Comparison of ENCODE assay signal across 8 cellular contexts in genomic region chr5:181260720-181261319, GRCh38. TPM values are rescaled to one million over a fixed set of nuclear protein-coding genes. Genes with fewer than 3 reads are reported as not detected.
DNase-seq lines count a peak whose midpoint lies in the region; ATAC-seq and TF ChIP-seq lines count a peak whose summit lies in the region.

Gene TRIM52 (minus strand): TSS chr5:181261143. CDS start chr5:181260813, 330 bp downstream.

- H2BK120ac ChIP-seq in neuronal stem cell (ENCODE audit: low read depth, low read length): no peak within 1 kb of the TSS

- H3K36me3 ChIP-seq in neuronal stem cell (replicated peaks in 1 of 2; ENCODE audit: control insufficient read depth in 2 of 2, insufficient read depth in 2 of 2, low read length in 2 of 2): peaks cover 11 to 44% of the 10 kb centered on the region in 2 donors
- H3K36me3 ChIP-seq in suprapubic skin: no peaks in the 10 kb centered on the region

- no peaks in the 10 kb centered on the region for H3K9me3 Mint-ChIP-seq in Calu3 (ENCODE audit: low read depth, unreplicated experiment)
- no peaks in the 10 kb centered on the region for H3K9me3 Mint-ChIP-seq in activated T-cell treated with anti-CD3 and anti-CD28 coated beads, Interleukin-2, amount 50 U/mL, for 4 hours

- peaks cover 6% of the 10 kb centered on the region for H3K79me1 ChIP-seq in neuronal stem cell (ENCODE audit: low read depth, low read length)

- ATAC-seq in GM21786 (IDR thresholded peaks at IDR 0.05; ENCODE audit: unreplicated experiment): peak; percentile 78
- ATAC-seq in activated T-cell treated with anti-CD3 and anti-CD28 coated beads, Interleukin-2, amount 50 U/mL, for 4 hours: peak; percentile 87 to 88

- H3K23ac ChIP-seq in neuronal stem cell (ENCODE audit: low read depth, low read length, poor library complexity): peak within 1 kb of the TSS; percentile 90

- peak within 1 kb of the TSS; percentile 91 for H2BK5ac ChIP-seq in neuronal stem cell (ENCODE audit: low read length)

- peak within 1 kb of the TSS; percentile 48 for H3K4ac ChIP-seq in neuronal stem cell (ENCODE audit: low read length)

- no peaks in the 10 kb centered on the region for H3K9me3 ChIP-seq in neuronal stem cell (replicated peaks in 1 of 2; ENCODE audit: control insufficient read depth in 2 of 2, insufficient read depth in 1 of 2, low read depth in 1 of 2, low read length in 2 of 2)
- H3K9me3 ChIP-seq in suprapubic skin: no peaks in the 10 kb centered on the region

- peaks cover 48% of the 10 kb centered on the region for H3K36me3 Mint-ChIP-seq in Calu3 (ENCODE audit: insufficient read depth, unreplicated experiment)
- H3K36me3 Mint-ChIP-seq in activated T-cell treated with anti-CD3 and anti-CD28 coated beads, Interleukin-2, amount 50 U/mL, for 4 hours (ENCODE audit: insufficient read depth): peaks cover 23% of the 10 kb centered on the region

- TF ChIP-seq EP300 in suprapubic skin (IDR thresholded peaks at IDR 0.05): no peak

- H3K4me1 ChIP-seq in neuronal stem cell (ENCODE audit: control insufficient read depth in 2 of 2, insufficient read depth in 1 of 2, low read depth in 1 of 2, low read length in 2 of 2) (peaks cover 20 to 23% of the 10 kb centered on the region in 2 donors), suprapubic skin (peaks cover 53% of the 10 kb centered on the region)

- peak within 1 kb of the TSS; percentile 82 for H3K4me3 ChIP-seq in neuronal stem cell (ENCODE audit: low read length in 2 of 2)
- peak within 1 kb of the TSS; percentile 97 for H3K4me3 ChIP-seq in suprapubic skin

- H3K4me3 Mint-ChIP-seq in Calu3 (ENCODE audit: low read depth, unreplicated experiment): peak within 1 kb of the TSS; percentile 89
- peak within 1 kb of the TSS; percentile 99 for H3K4me3 Mint-ChIP-seq in activated T-cell treated with anti-CD3 and anti-CD28 coated beads, Interleukin-2, amount 50 U/mL, for 4 hours

- H3K4me2 ChIP-seq in neuronal stem cell (ENCODE audit: insufficient read depth, low read length, poor library complexity, severe bottlenecking): peak within 1 kb of the TSS; percentile 78

- TF ChIP-seq CTCF in Calu3 (IDR thresholded peaks at IDR 0.05; ENCODE audit: unreplicated experiment) (no peak), suprapubic skin (IDR thresholded peaks at IDR 0.05) (no peak)

- H4K8ac ChIP-seq in neuronal stem cell (ENCODE audit: low read depth, low read length): peak within 1 kb of the TSS; percentile 8

- intact Hi-C loops in Calu3 (cut with micrococcal nuclease; ENCODE audit: unreplicated experiment): loop anchor here (5.0 kb wide), 1 partner anchor 79 kb away; no protein-coding TSS in a partner anchor

- H3K18ac ChIP-seq in neuronal stem cell (ENCODE audit: low read length): peak within 1 kb of the TSS; percentile 98

- peak within 1 kb of the TSS; percentile 49 for H3K14ac ChIP-seq in neuronal stem cell (ENCODE audit: low read length)

- H4K91ac ChIP-seq in neuronal stem cell (ENCODE audit: low read depth, low read length, poor library complexity): no peak within 1 kb of the TSS

- peak; percentile 91 for DNase-seq in Calu3
- peak; percentile 93 for DNase-seq in LHCN-M2 (ENCODE audit: low read depth)
- peak; percentile 86 for DNase-seq in activated T-cell treated with anti-CD3 and anti-CD28 coated beads, Interleukin-2, amount 50 U/mL, for 4 hours
- DNase-seq in fibroblast of the conjunctiva (ENCODE audit: low read depth): peak; percentile 83
- DNase-seq in neuronal stem cell (ENCODE audit: low spot score): peak; percentile 94
- DNase-seq in suprapubic skin (ENCODE audit: low spot score in 2 of 2): peak; percentile 94 to 95
- DNase-seq in NK-92 (lab: John Stamatoyannopoulos, UW; ENCODE audit: unreplicated experiment): no peak

- peak within 1 kb of the TSS; percentile 81 for H3K27ac Mint-ChIP-seq in Calu3 (ENCODE audit: unreplicated experiment)

- no peak within 1 kb of the TSS for H2BK15ac ChIP-seq in neuronal stem cell (ENCODE audit: low read length)

- WGBS in neuronal stem cell (ENCODE audit: extremely low coverage in 2 of 2, insufficient read length in 2 of 2, insufficient replicate concordance in 1 of 2), 2 donors: no CpG with 5 or more reads among the region's 43 CpGs
- 0% methylated on average over 3 of the region's 43 CpGs for WGBS in suprapubic skin

- BruUV-seq in Calu3 (replicated peaks; lab: Mats Ljungman, UMichigan): no TSS peak

- peak within 1 kb of the TSS; percentile 92 for H3K27ac ChIP-seq in neuronal stem cell (replicated peaks; ENCODE audit: low read length)
- peak within 1 kb of the TSS; percentile 99 for H3K27ac ChIP-seq in suprapubic skin

- H3K4me1 Mint-ChIP-seq in Calu3 (ENCODE audit: low read depth, unreplicated experiment): peaks cover 28% of the 10 kb centered on the region
- peaks cover 46% of the 10 kb centered on the region for H3K4me1 Mint-ChIP-seq in activated T-cell treated with anti-CD3 and anti-CD28 coated beads, Interleukin-2, amount 50 U/mL, for 4 hours (ENCODE audit: low read depth)

- H3K9ac ChIP-seq in neuronal stem cell (ENCODE audit: low read depth, low read length, poor library complexity): peak within 1 kb of the TSS; percentile 96

- no peaks in the 10 kb centered on the region for H3K27me3 Mint-ChIP-seq in Calu3 (ENCODE audit: unreplicated experiment)
- no peaks in the 10 kb centered on the region for H3K27me3 Mint-ChIP-seq in activated T-cell treated with anti-CD3 and anti-CD28 coated beads, Interleukin-2, amount 50 U/mL, for 4 hours (ENCODE audit: low read depth)

- peak within 1 kb of the TSS; percentile 95 for H2AFZ ChIP-seq in neuronal stem cell (ENCODE audit: low read length)

- H2AK5ac ChIP-seq in neuronal stem cell (ENCODE audit: low read depth, low read length): peak within 1 kb of the TSS; percentile 83

- H2BK12ac ChIP-seq in neuronal stem cell (ENCODE audit: low read length): peak within 1 kb of the TSS; percentile 2

- CTCF ChIA-PET in Calu3 (lab: Charles Lee): interaction anchor here (0.7 to 1.0 kb wide), 3 partner anchors 13 to 794 kb away, joined by 3 to 9 read pairs (median 4); no protein-coding TSS in a partner anchor

- no peaks in the 10 kb centered on the region for H3K27me3 ChIP-seq in neuronal stem cell (ENCODE audit: control insufficient read depth in 3 of 3, insufficient read depth in 3 of 3, low read depth in 1 of 3, low read length in 3 of 3)
- H3K27me3 ChIP-seq in suprapubic skin: no peaks in the 10 kb centered on the region

- peak; percentile 63 to 83 for TF ChIP-seq POLR2A in suprapubic skin (IDR thresholded peaks at IDR 0.05)

RNA-seq across cellular contexts. Expression of gene TRIM52, which starts in this region (rescaled TPM):
- total RNA-seq in Calu3 (2022) (14.8 and 14.9 TPM in 2 replicates), LHCN-M2 (2014; rRNA removed) (3.4 and 5.7 TPM in 2 replicates), suprapubic skin (10 to 100 TPM in 2 of 4 donors, 1 to 10 TPM in 2; 6.7 to 15.4 (median 10.1) TPM)
- polyA plus RNA-seq in LHCN-M2 (2012): 3.0 TPM
- total RNA-seq in activated T-cell treated with anti-CD3 and anti-CD28 coated beads, Interleukin-2, amount 50 U/mL, for 4 hours: 10 to 100 TPM; 11.4 to 12.5 (median 12.0) TPM
- 4.1 TPM for polyA plus RNA-seq in neuronal stem cell (2013, experiment 1 of 2)
- 4.4 TPM for polyA plus RNA-seq in neuronal stem cell (2013, experiment 2 of 2)
